In genomic region chr12:16417058-16417457, GRCh38 we compare ENCODE assay signal across 1 cellular context.
TF ChIP-seq lines count a peak whose summit lies in the region.

No MANE protein-coding gene starts in this region.

TF ChIP-seq in GM23338, 12 proteins besides CTCF, POLR2A, EP300 and RAD21:
- TF ChIP-seq ZNF462 (CRISPR knock-in tag; IDR thresholded peaks at IDR 0.05) (no peak), EZH2 (IDR thresholded peaks at IDR 0.05; ENCODE audit: low read depth, unreplicated experiment) (no peak), EZH2phosphoT487 (IDR thresholded peaks at IDR 0.05; ENCODE audit: unreplicated experiment) (no peak), POLR2AphosphoS5 (IDR thresholded peaks at IDR 0.05; ENCODE audit: low read depth) (no peak), ETS1 (IDR thresholded peaks at IDR 0.05) (no peak), REST (IDR thresholded peaks at IDR 0.05; ENCODE audit: unreplicated experiment) (no peak), CREB1 (CRISPR knock-in tag; IDR thresholded peaks at IDR 0.05; ENCODE audit: low read depth) (no peak), ZNF114 (CRISPR knock-in tag; IDR thresholded peaks at IDR 0.05) (no peak), JUNB (IDR thresholded peaks at IDR 0.05; ENCODE audit: unreplicated experiment) (no peak), ZNF331 (CRISPR knock-in tag; IDR thresholded peaks at IDR 0.05; ENCODE audit: low read depth) (no peak), NANOG (IDR thresholded peaks at IDR 0.05; ENCODE audit: borderline replicate concordance) (no peak), STAT1 (IDR thresholded peaks at IDR 0.05; ENCODE audit: unreplicated experiment) (no peak)
